Comparison of ENCODE assay signal across 1 cellular context in genomic region chr6:143450453-143451362, GRCh38.
TF ChIP-seq lines count a peak whose summit lies in the region.

TSS of gene ADAT2 (minus strand) at chr6:143450695. CDS start at chr6:143450658, 37 bp downstream.
TSS of gene PEX3 (plus strand) at chr6:143450805. CDS start at chr6:143451043, 238 bp downstream.

TF ChIP-seq in HepG2, 621 proteins besides CTCF, POLR2A, EP300 and RAD21 (continued from another document and continues in another):
- TF ChIP-seq ZBED4 (CRISPR knock-in tag; IDR thresholded peaks at IDR 0.05; ENCODE audit: borderline replicate concordance) (peak; percentile 96), CBX5 (CRISPR knock-in tag; IDR thresholded peaks at IDR 0.05; ENCODE audit: borderline replicate concordance) (peak; percentile 100), ZNF484 (CRISPR knock-in tag; IDR thresholded peaks at IDR 0.05; ENCODE audit: borderline replicate concordance, low read depth) (no peak), JDP2 (CRISPR knock-in tag; IDR thresholded peaks at IDR 0.05; ENCODE audit: borderline replicate concordance) (peak; percentile 95), ARNTL (CRISPR knock-in tag; IDR thresholded peaks at IDR 0.05) (peak; percentile 90), THYN1 (CRISPR knock-in tag; IDR thresholded peaks at IDR 0.05; ENCODE audit: borderline replicate concordance, low read depth) (peak; percentile 97; the same call in 1 of the 2 replicates), FIP1L1 (IDR thresholded peaks at IDR 0.05; ENCODE audit: borderline replicate concordance, insufficient read depth, low read depth, low read length) (peak; percentile 88), DRAP1 (CRISPR knock-in tag; IDR thresholded peaks at IDR 0.05) (peak; percentile 89), PHF8 (CRISPR knock-in tag; IDR thresholded peaks at IDR 0.05) (peak; percentile 92), AKNA (CRISPR knock-in tag; IDR thresholded peaks at IDR 0.05; ENCODE audit: borderline replicate concordance) (peak; percentile 83; the same call in 1 of the 2 replicates), U2AF2 (IDR thresholded peaks at IDR 0.05; ENCODE audit: low read depth, low read length) (0 out of 2 replicates have a peak, but pooled peaks have one; percentile 33), NONO (IDR thresholded peaks at IDR 0.05) (no peak), NONO (CRISPR knock-in tag; conservative IDR thresholded peaks at IDR 0.05) (peak; percentile 100), ARID2 (CRISPR knock-in tag; IDR thresholded peaks at IDR 0.05; ENCODE audit: borderline replicate concordance) (peak; percentile 100; the same call in 1 of the 2 replicates), ZNF782 (CRISPR knock-in tag; IDR thresholded peaks at IDR 0.05; ENCODE audit: borderline replicate concordance) (peak; percentile 93), CCDC6 (CRISPR knock-in tag; IDR thresholded peaks at IDR 0.05) (peak; percentile 99), SNRNP70 (IDR thresholded peaks at IDR 0.05; ENCODE audit: low read depth, low read length) (no peak), FOXM1 (CRISPR knock-in tag; IDR thresholded peaks at IDR 0.05) (no peak), RBFOX2 (IDR thresholded peaks at IDR 0.05; ENCODE audit: low read depth, low read length) (peak; percentile 94), ZNF781 (CRISPR knock-in tag; IDR thresholded peaks at IDR 0.05; ENCODE audit: borderline replicate concordance, not compliant biosample characterization) (peak; percentile 98), KLF6 (CRISPR knock-in tag; IDR thresholded peaks at IDR 0.05) (peak; percentile 97), ZNF33B (CRISPR knock-in tag; IDR thresholded peaks at IDR 0.05) (no peak; the same call in 1 of the 2 replicates), MAFG (CRISPR knock-in tag; IDR thresholded peaks at IDR 0.05) (no peak), ZSCAN20 (CRISPR knock-in tag; IDR thresholded peaks at IDR 0.05; ENCODE audit: borderline replicate concordance) (peak; percentile 93), E2F2 (CRISPR knock-in tag; IDR thresholded peaks at IDR 0.05; ENCODE audit: borderline replicate concordance) (peak; percentile 82; the same call in 1 of the 2 replicates), CHD4 (IDR thresholded peaks at IDR 0.05; ENCODE audit: borderline replicate concordance, low read length) (no peak), ZNF678 (CRISPR knock-in tag; IDR thresholded peaks at IDR 0.05) (no peak), MIER2 (CRISPR knock-in tag; IDR thresholded peaks at IDR 0.05) (peak; percentile 83), ZBTB20 (CRISPR knock-in tag; IDR thresholded peaks at IDR 0.05; ENCODE audit: borderline replicate concordance, low read depth) (peak; percentile 89), ZNF615 (CRISPR knock-in tag; IDR thresholded peaks at IDR 0.05; ENCODE audit: borderline replicate concordance) (peak; percentile 99), NAIF1 (CRISPR knock-in tag; IDR thresholded peaks at IDR 0.05; ENCODE audit: borderline replicate concordance) (peak; percentile 97), REPIN1 (CRISPR knock-in tag; IDR thresholded peaks at IDR 0.05; ENCODE audit: borderline replicate concordance, low read depth) (peak; percentile 100), ZNF468 (CRISPR knock-in tag; IDR thresholded peaks at IDR 0.05) (peak; percentile 89; the same call in 1 of the 2 replicates), ZKSCAN1 (IDR thresholded peaks at IDR 0.05; ENCODE audit: low read length) (peak; percentile 83), ZNF639 (CRISPR knock-in tag; conservative IDR thresholded peaks at IDR 0.05) (peak; percentile 98), TCF7L2 (IDR thresholded peaks at IDR 0.05; ENCODE audit: low read depth, low read length) (no peak), ZNF691 (CRISPR knock-in tag; IDR thresholded peaks at IDR 0.05; ENCODE audit: borderline replicate concordance, low read depth) (peak; percentile 95; the same call in 1 of the 2 replicates)
- TF ChIP-seq, protein P1, sequence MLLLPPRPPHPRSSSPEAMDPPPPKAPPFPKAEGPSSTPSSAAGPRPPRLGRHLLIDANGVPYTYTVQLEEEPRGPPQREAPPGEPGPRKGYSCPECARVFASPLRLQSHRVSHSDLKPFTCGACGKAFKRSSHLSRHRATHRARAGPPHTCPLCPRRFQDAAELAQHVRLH (CRISPR knock-in tag; IDR thresholded peaks at IDR 0.05; ENCODE audit: borderline replicate concordance, low read depth): peak; percentile 100
- TF ChIP-seq, protein P2, sequence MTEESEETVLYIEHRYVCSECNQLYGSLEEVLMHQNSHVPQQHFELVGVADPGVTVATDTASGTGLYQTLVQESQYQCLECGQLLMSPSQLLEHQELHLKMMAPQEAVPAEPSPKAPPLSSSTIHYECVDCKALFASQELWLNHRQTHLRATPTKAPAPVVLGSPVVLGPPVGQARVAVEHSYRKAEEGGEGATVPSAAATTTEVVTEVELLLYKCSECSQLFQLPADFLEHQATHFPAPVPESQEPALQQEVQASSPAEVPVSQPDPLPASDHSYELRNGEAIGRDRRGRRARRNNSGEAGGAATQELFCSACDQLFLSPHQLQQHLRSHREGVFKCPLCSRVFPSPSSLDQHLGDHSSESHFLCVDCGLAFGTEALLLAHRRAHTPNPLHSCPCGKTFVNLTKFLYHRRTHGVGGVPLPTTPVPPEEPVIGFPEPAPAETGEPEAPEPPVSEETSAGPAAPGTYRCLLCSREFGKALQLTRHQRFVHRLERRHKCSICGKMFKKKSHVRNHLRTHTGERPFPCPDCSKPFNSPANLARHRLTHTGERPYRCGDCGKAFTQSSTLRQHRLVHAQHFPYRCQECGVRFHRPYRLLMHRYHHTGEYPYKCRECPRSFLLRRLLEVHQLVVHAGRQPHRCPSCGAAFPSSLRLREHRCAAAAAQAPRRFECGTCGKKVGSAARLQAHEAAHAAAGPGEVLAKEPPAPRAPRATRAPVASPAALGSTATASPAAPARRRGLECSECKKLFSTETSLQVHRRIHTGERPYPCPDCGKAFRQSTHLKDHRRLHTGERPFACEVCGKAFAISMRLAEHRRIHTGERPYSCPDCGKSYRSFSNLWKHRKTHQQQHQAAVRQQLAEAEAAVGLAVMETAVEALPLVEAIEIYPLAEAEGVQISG (CRISPR knock-in tag; IDR thresholded peaks at IDR 0.05): peak; percentile 97
- TF ChIP-seq, protein P3, sequence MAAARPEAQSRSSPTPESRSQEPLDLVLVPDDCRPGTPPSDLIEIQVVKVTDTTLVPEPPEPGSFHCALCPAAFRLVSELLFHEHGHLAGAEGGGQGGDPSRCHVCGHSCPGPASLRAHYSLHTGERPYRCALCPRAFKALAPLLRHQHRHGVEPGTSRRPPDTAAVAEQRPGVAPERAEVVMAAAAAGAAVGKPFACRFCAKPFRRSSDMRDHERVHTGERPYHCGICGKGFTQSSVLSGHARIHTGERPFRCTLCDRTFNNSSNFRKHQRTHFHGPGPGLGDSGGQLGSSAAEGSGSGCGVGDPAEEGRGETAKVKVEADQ (CRISPR knock-in tag; IDR thresholded peaks at IDR 0.05; ENCODE audit: borderline replicate concordance): peak; percentile 99
- TF ChIP-seq, protein P4, sequence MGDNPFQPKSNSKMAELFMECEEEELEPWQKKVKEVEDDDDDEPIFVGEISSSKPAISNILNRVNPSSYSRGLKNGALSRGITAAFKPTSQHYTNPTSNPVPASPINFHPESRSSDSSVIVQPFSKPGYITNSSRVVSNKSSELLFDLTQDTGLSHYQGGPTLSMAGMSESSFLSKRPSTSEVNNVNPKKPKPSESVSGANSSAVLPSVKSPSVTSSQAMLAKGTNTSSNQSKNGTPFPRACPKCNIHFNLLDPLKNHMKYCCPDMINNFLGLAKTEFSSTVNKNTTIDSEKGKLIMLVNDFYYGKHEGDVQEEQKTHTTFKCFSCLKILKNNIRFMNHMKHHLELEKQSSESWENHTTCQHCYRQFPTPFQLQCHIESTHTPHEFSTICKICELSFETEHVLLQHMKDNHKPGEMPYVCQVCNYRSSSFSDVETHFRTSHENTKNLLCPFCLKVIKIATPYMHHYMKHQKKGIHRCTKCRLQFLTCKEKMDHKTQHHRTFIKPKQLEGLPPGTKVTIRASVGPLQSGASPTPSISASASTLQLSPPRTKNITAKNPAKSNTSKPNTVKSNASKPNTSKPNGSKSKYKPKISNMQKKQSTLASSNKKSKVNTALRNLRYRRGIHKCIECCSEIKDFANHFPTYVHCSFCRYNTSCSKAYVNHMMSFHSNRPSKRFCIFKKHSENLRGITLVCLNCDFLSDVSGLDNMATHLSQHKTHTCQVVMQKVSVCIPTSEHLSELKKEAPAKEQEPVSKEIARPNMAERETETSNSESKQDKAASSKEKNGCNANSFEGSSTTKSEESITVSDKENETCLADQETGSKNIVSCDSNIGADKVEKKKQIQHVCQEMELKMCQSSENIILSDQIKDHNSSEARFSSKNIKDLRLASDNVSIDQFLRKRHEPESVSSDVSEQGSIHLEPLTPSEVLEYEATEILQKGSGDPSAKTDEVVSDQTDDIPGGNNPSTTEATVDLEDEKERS (CRISPR knock-in tag; IDR thresholded peaks at IDR 0.05): peak; percentile 95
